In genomic region chr21:31897311-31897710, GRCh38 we compare ENCODE assay signal across 20 cellular contexts. TPM values are rescaled to one million over a fixed set of nuclear protein-coding genes. Genes with fewer than 3 reads are reported as not detected.
"Had no signal": no experiment of that assay in that cellular context is flagged by ENCODE, and none has a peak within 500 bp of the region (broad histone marks: within the 10 kb centered on the region; RNA-seq: fewer than 3 reads in every experiment).

No MANE protein-coding gene starts in this region.

- H3K27me3 ChIP-seq: hepatocyte, neutrophil, sigmoid colon had no signal

- H3K9me3 Mint-ChIP-seq: activated CD4-positive, alpha-beta memory T cell treated with anti-CD3 and anti-CD28 coated beads for 36 hours; activated naive CD8-positive, alpha-beta T cell treated with anti-CD3 and anti-CD28 coated beads for 36 hours; activated T-helper 1 cell treated with anti-CD3 and anti-CD28 coated beads, Interleukin-12 subunit alpha, Interleukin-12 subunit beta, Interleukin-2, Interleukin-4 antibody, amounts not matched to agents 30 ng/mL and 10 ng/mL and 1 ng/mL, durations not matched to agents 14 hours and 24 hours and 36 hours; natural killer cell; stimulated activated naive B cell treated with anti-CD40 and anti-IgM and Interleukin-4, amounts not matched to agents 10 μg/mL and 1 μg/mL and 100 μg/mL, for 72 hours; WTC11 had no signal

- H3K36me3 Mint-ChIP-seq: activated CD4-positive, alpha-beta memory T cell treated with anti-CD3 and anti-CD28 coated beads for 36 hours; activated naive CD8-positive, alpha-beta T cell treated with anti-CD3 and anti-CD28 coated beads for 36 hours; natural killer cell; stimulated activated naive B cell treated with anti-CD40 and anti-IgM and Interleukin-4, amounts not matched to agents 10 μg/mL and 1 μg/mL and 100 μg/mL, for 72 hours; WTC11 had no signal

- ATAC-seq: natural killer cell; stimulated activated naive B cell treated with anti-CD40 and anti-IgM and Interleukin-4, amounts not matched to agents 10 μg/mL and 1 μg/mL and 100 μg/mL, for 72 hours; WTC11 had no signal

- H3K4me1 Mint-ChIP-seq: natural killer cell; stimulated activated naive B cell treated with anti-CD40 and anti-IgM and Interleukin-4, amounts not matched to agents 10 μg/mL and 1 μg/mL and 100 μg/mL, for 72 hours had no signal

- H2AFZ ChIP-seq: hepatocyte, parathyroid adenoma had no signal

- H3K4me3 Mint-ChIP-seq: activated CD4-positive, alpha-beta memory T cell treated with anti-CD3 and anti-CD28 coated beads for 36 hours; activated naive CD8-positive, alpha-beta T cell treated with anti-CD3 and anti-CD28 coated beads for 36 hours; activated T-helper 1 cell treated with anti-CD3 and anti-CD28 coated beads, Interleukin-12 subunit alpha, Interleukin-12 subunit beta, Interleukin-2, Interleukin-4 antibody, amounts not matched to agents 30 ng/mL and 10 ng/mL and 1 ng/mL, durations not matched to agents 14 hours and 24 hours and 36 hours; natural killer cell; stimulated activated naive B cell treated with anti-CD40 and anti-IgM and Interleukin-4, amounts not matched to agents 10 μg/mL and 1 μg/mL and 100 μg/mL, for 72 hours; WTC11 had no signal

- H3K9me3 ChIP-seq: esophagus squamous epithelium, neutrophil, sigmoid colon had no signal

- H3K27ac ChIP-seq: esophagus squamous epithelium, neutrophil, parathyroid adenoma had no signal

- FAIRE-seq: TTC549 had no signal

- H3K36me3 ChIP-seq: esophagus squamous epithelium, neutrophil, sigmoid colon had no signal

- H3K4me2 ChIP-seq: hepatocyte had no signal

- DNase-seq: activated CD4-positive, alpha-beta memory T cell treated with anti-CD3 and anti-CD28 coated beads for 36 hours; activated CD4-positive, alpha-beta T cell treated with anti-CD3 and anti-CD28 coated beads for 4 hours; activated naive CD8-positive, alpha-beta T cell treated with anti-CD3 and anti-CD28 coated beads for 36 hours; activated T-cell treated with anti-CD3 and anti-CD28 coated beads for 4 hours; amniotic stem cell; dermis blood vessel endothelial cell; effector memory CD4-positive, alpha-beta T cell; esophagus squamous epithelium; foreskin fibroblast; left cardiac atrium; natural killer cell; sigmoid colon; stimulated activated naive B cell treated with anti-CD40 and anti-IgM and Interleukin-4, amounts not matched to agents 10 μg/mL and 1 μg/mL and 100 μg/mL, for 72 hours had no signal

- H3K27ac Mint-ChIP-seq: activated CD4-positive, alpha-beta memory T cell treated with anti-CD3 and anti-CD28 coated beads for 36 hours; activated naive CD8-positive, alpha-beta T cell treated with anti-CD3 and anti-CD28 coated beads for 36 hours; activated T-helper 1 cell treated with anti-CD3 and anti-CD28 coated beads, Interleukin-12 subunit alpha, Interleukin-12 subunit beta, Interleukin-2, Interleukin-4 antibody, amounts not matched to agents 30 ng/mL and 10 ng/mL and 1 ng/mL, durations not matched to agents 14 hours and 24 hours and 36 hours; natural killer cell; stimulated activated naive B cell treated with anti-CD40 and anti-IgM and Interleukin-4, amounts not matched to agents 10 μg/mL and 1 μg/mL and 100 μg/mL, for 72 hours; WTC11 had no signal

- H3K4me1 ChIP-seq: parathyroid adenoma had no signal

- H3K4me3 ChIP-seq: esophagus squamous epithelium, hepatocyte, sigmoid colon had no signal

- H3K9ac ChIP-seq: parathyroid adenoma had no signal

- H3K79me2 ChIP-seq: parathyroid adenoma had no signal

RNA-seq across cellular contexts. Expression of gene HUNK, which starts 24.5 kb away (rescaled TPM):
- total RNA-seq: natural killer cell; T-helper 2 cell treated with Interferon-gamma antibody and Interleukin-4, amounts not matched to agents 100 ng/mL and 5 ng/mL, for 36 hours had no signal
